ENCODE assay signal across 21 cellular contexts in the genomic region with DNA sequence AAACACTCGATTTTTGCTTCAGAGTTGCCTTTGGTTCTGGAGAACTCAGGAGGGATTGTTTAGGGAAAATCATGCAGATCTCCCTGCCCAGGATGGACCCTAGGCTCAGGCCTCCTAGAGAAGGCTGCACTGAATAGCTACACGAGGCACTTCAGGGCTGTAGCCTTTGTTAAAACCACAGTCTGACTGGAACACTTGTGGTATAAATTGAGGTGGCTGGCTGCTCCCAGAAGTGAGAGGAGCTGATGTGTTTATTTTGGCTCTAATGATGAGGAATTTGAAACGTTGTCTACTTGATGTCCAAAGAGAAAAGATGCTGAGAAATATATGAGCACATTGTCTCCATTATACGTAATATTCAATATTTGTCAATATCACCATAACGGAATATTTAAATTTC.
DNase-seq lines count a peak whose midpoint lies in the region; TF ChIP-seq lines count a peak whose summit lies in the region.
"Had no signal": no experiment of that assay in that cellular context is flagged by ENCODE, and none has a peak within 500 bp of the region (broad histone marks: within the 10 kb centered on the region; RNA-seq: fewer than 3 reads in every experiment).

No MANE protein-coding gene starts in this region.

- peak; percentile 47 for DNase-seq in DMS79 treated with DMSO at 0.1 percent for 48 hours (lab: John Stamatoyannopoulos, UW)
- DNase-seq in NCI-H1105 treated with DMSO at 0.1 percent for 48 hours (lab: John Stamatoyannopoulos, UW), result peak; percentile 38
- peak; percentile 78 for DNase-seq in NCI-H748 (lab: John Stamatoyannopoulos, UW; ENCODE audit: unreplicated experiment)
- peak; percentile 30 for DNase-seq in glomerular visceral epithelial cell (ENCODE audit: extremely low spot score)
- DNase-seq in UCSD-AML1 (lab: John Stamatoyannopoulos, UW; ENCODE audit: unreplicated experiment), result no peak
- no peak for DNase-seq in T-helper 2 cell treated with Interferon-gamma antibody and Interleukin-4, amounts not matched to agents 5 μg/mL and 100 μg/mL, for 36 hours (ENCODE audit: low spot score)
- no peak for DNase-seq in lower leg skin (ENCODE audit: low spot score in 2 of 2)
- DNase-seq: activated CD8-positive, alpha-beta memory T cell treated with anti-CD3 and anti-CD28 coated beads for 24 hours; activated naive CD4-positive, alpha-beta T cell treated with anti-CD3 and anti-CD28 coated beads, Interleukin-2, amount 10 ng/mL, durations not matched to agents 7 days and 5 days; activated T-cell treated with anti-CD3 and anti-CD28 coated beads, Interleukin-2, amount 50 U/mL, for 24 hours; C1 segment of cervical spinal cord; Calu3; foreskin keratinocyte; GOT3; immature natural killer cell; left ventricle myocardium inferior; mucosa of descending colon; NCI-H1694 treated with DMSO at 0.1 percent for 48 hours; NCI-H526; PC-3; Right ventricle myocardium superior had no signal

- H3K4me3 Mint-ChIP-seq in T-helper 2 cell treated with Interferon-gamma antibody and Interleukin-4, amounts not matched to agents 5 μg/mL and 100 μg/mL, for 36 hours, result no peak overlapping the region
- H3K4me3 Mint-ChIP-seq: activated naive CD4-positive, alpha-beta T cell treated with anti-CD3 and anti-CD28 coated beads, Interleukin-2, amount 10 ng/mL, durations not matched to agents 7 days and 5 days; activated T-cell treated with anti-CD3 and anti-CD28 coated beads, Interleukin-2, amount 50 U/mL, for 24 hours; immature natural killer cell had no signal

- TF ChIP-seq POLR2A in lower leg skin (IDR thresholded peaks at IDR 0.05), result no peak

- WGBS in lower leg skin, 2 donors, result 60 to 64% methylated on average over 5 of the region's 5 CpGs

- H3K4me3 ChIP-seq in lower leg skin (ENCODE audit: low read depth, poor library complexity, severe bottlenecking), result no peak overlapping the region
- H3K4me3 ChIP-seq: left ventricle myocardium inferior, mucosa of descending colon had no signal

- H3K36me3 Mint-ChIP-seq in T-helper 2 cell treated with Interferon-gamma antibody and Interleukin-4, amounts not matched to agents 5 μg/mL and 100 μg/mL, for 36 hours (ENCODE audit: low read depth), result no peaks in the 10 kb centered on the region
- H3K36me3 Mint-ChIP-seq: activated naive CD4-positive, alpha-beta T cell treated with anti-CD3 and anti-CD28 coated beads, Interleukin-2, amount 10 ng/mL, durations not matched to agents 7 days and 5 days; immature natural killer cell had no signal

- no peaks in the 10 kb centered on the region for H3K27me3 Mint-ChIP-seq in T-helper 2 cell treated with Interferon-gamma antibody and Interleukin-4, amounts not matched to agents 5 μg/mL and 100 μg/mL, for 36 hours (ENCODE audit: low read depth)
- H3K27me3 Mint-ChIP-seq: activated naive CD4-positive, alpha-beta T cell treated with anti-CD3 and anti-CD28 coated beads, Interleukin-2, amount 10 ng/mL, durations not matched to agents 7 days and 5 days; activated T-cell treated with anti-CD3 and anti-CD28 coated beads, Interleukin-2, amount 50 U/mL, for 24 hours had no signal

- no peak for TF ChIP-seq CTCF in lower leg skin (IDR thresholded peaks at IDR 0.05)

- H3K9me3 Mint-ChIP-seq in T-helper 2 cell treated with Interferon-gamma antibody and Interleukin-4, amounts not matched to agents 5 μg/mL and 100 μg/mL, for 36 hours, result peaks cover 4% of the 10 kb centered on the region
- H3K9me3 Mint-ChIP-seq: activated naive CD4-positive, alpha-beta T cell treated with anti-CD3 and anti-CD28 coated beads, Interleukin-2, amount 10 ng/mL, durations not matched to agents 7 days and 5 days had no signal

- no peak overlapping the region for H3K27ac Mint-ChIP-seq in T-helper 2 cell treated with Interferon-gamma antibody and Interleukin-4, amounts not matched to agents 5 μg/mL and 100 μg/mL, for 36 hours
- H3K27ac Mint-ChIP-seq: activated naive CD4-positive, alpha-beta T cell treated with anti-CD3 and anti-CD28 coated beads, Interleukin-2, amount 10 ng/mL, durations not matched to agents 7 days and 5 days; activated T-cell treated with anti-CD3 and anti-CD28 coated beads, Interleukin-2, amount 50 U/mL, for 24 hours; immature natural killer cell had no signal

- intact Hi-C loops in lower leg skin (cut with DNase I; ENCODE audit: low total_unique reads), result no loop called here

- H3K4me1 Mint-ChIP-seq in T-helper 2 cell treated with Interferon-gamma antibody and Interleukin-4, amounts not matched to agents 5 μg/mL and 100 μg/mL, for 36 hours (ENCODE audit: low read depth), result no peaks in the 10 kb centered on the region
- H3K4me1 Mint-ChIP-seq: activated naive CD4-positive, alpha-beta T cell treated with anti-CD3 and anti-CD28 coated beads, Interleukin-2, amount 10 ng/mL, durations not matched to agents 7 days and 5 days; immature natural killer cell had no signal

Comparison
In these comparisons a context has a peak if more than half of its experiments do, and no peak if none do; other contexts are left out.
1. DNase-seq: peak in DMS79 treated with DMSO at 0.1 percent for 48 hours (single experiment), NCI-H1105 treated with DMSO at 0.1 percent for 48 hours (single experiment), NCI-H748 (single experiment) and glomerular visceral epithelial cell (single experiment); none in UCSD-AML1 (single experiment), T-helper 2 cell treated with Interferon-gamma antibody and Interleukin-4, amounts not matched to agents 5 μg/mL and 100 μg/mL, for 36 hours (single experiment) and lower leg skin (0 of 2).